8 cellular contexts compared by ENCODE assay signal in the genomic region with DNA sequence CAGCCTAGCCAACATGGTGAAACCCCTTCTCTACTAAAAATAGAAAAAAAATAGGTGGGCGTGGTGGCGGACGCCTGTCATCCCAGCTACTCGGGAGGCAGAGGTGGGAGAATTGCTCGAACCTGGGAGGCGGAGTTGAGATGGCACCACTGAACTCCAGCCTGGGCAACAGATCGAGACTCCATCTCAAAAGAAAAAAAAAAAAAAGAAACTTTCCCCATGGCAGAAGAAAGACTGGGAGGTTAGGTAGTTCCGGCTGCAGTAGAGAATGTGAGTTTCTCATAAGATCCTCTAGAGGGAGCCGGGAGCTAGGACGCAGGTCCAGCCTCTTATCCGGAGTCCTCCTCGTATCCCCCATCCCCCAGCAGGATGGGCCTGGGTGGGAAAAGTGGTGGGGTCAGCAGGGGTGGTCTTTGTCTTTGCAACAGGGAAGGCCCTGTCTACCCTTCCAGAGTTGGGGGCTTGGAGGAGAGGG. TPM values are rescaled to one million over a fixed set of nuclear protein-coding genes. Genes with fewer than 3 reads are reported as not detected.
DNase-seq lines count a peak whose midpoint lies in the region; ATAC-seq and TF ChIP-seq lines count a peak whose summit lies in the region.

No MANE protein-coding gene starts in this region.

- no peaks in the 10 kb centered on the region for H3K36me3 Mint-ChIP-seq in activated T-cell treated with anti-CD3 and anti-CD28 coated beads, Interleukin-2, amount 50 U/mL, for 4 hours (ENCODE audit: insufficient read depth)

- H3K9ac ChIP-seq in Loucy (ENCODE audit: low read depth, low read length, poor library complexity, severe bottlenecking): no peak overlapping the region

- peaks cover 9% of the 10 kb centered on the region for H3K27me3 Mint-ChIP-seq in activated T-cell treated with anti-CD3 and anti-CD28 coated beads, Interleukin-2, amount 50 U/mL, for 4 hours (ENCODE audit: low read depth)

- H3F3A ChIP-seq in Loucy (ENCODE audit: low read depth): no peaks in the 10 kb centered on the region

- H3K4me2 ChIP-seq in Loucy (ENCODE audit: low read depth, low read length, poor library complexity, severe bottlenecking): peak overlapping the region; percentile 28

- H4K20me1 ChIP-seq in Loucy (ENCODE audit: insufficient read depth, low read length, poor library complexity, severe bottlenecking): no peaks in the 10 kb centered on the region

- 21 to 25% methylated on average over 12 of the region's 12 CpGs for WGBS in tibial nerve, 2 donors

- H3K36me3 ChIP-seq in Loucy (ENCODE audit: insufficient read depth, low read length) (no peaks in the 10 kb centered on the region), tibial nerve (no peaks in the 10 kb centered on the region)

- H3K4me3 ChIP-seq in Loucy (ENCODE audit: low read length, poor library complexity, severe bottlenecking) (no peak overlapping the region), cardiac fibroblast (replicated peaks in 1 of 2; ENCODE audit: low read depth in 2 of 2, low read length in 2 of 2) (no peak overlapping the region), tibial nerve (no peak overlapping the region)

- no peaks in the 10 kb centered on the region for H3K9me3 ChIP-seq in Loucy (ENCODE audit: insufficient read depth, low read depth, low read length)
- H3K9me3 ChIP-seq in tibial nerve: no peaks in the 10 kb centered on the region

- no peaks in the 10 kb centered on the region for H3K79me2 ChIP-seq in Loucy (ENCODE audit: insufficient read depth, low read length)

- H3K27ac ChIP-seq in tibial nerve: no peak overlapping the region

- H3K27me3 ChIP-seq in Loucy (ENCODE audit: insufficient read depth, low read length, poor library complexity, severe bottlenecking) (no peaks in the 10 kb centered on the region), tibial nerve (no peaks in the 10 kb centered on the region)

- no peak for TF ChIP-seq EP300 in tibial nerve (IDR thresholded peaks at IDR 0.05)

- H3K9me3 Mint-ChIP-seq in activated T-cell treated with anti-CD3 and anti-CD28 coated beads, Interleukin-2, amount 50 U/mL, for 4 hours: no peaks in the 10 kb centered on the region

- peak overlapping the region; percentile 53 for H2AFZ ChIP-seq in Loucy (ENCODE audit: low read length)

- TF ChIP-seq POLR2A in tibial nerve (IDR thresholded peaks at IDR 0.05): no peak

- DNase-seq in activated T-cell treated with anti-CD3 and anti-CD28 coated beads, Interleukin-2, amount 50 U/mL, for 4 hours: no peak
- no peak for DNase-seq in activated T-cell treated with anti-CD3 and anti-CD28 coated beads, Interleukin-2, amount 50 U/mL, for 1 hour
- DNase-seq in RKO (ENCODE audit: low spot score): peak; percentile 88
- peak; percentile 77 to 83 for DNase-seq in cardiac fibroblast (ENCODE audit: low read depth in 2 of 2)
- DNase-seq in left kidney (ENCODE audit: low read depth, low spot score): peak; percentile 76
- no peak for DNase-seq in tibial nerve (ENCODE audit: low spot score in 2 of 2)

- peak overlapping the region; percentile 21 for H3K4me3 Mint-ChIP-seq in activated T-cell treated with anti-CD3 and anti-CD28 coated beads, Interleukin-2, amount 50 U/mL, for 4 hours

- H3K4me1 ChIP-seq in Loucy (ENCODE audit: insufficient read depth, low read length, poor library complexity, severe bottlenecking) (no peaks in the 10 kb centered on the region), tibial nerve (peaks cover 0 to 10% (median 0%) of the 10 kb centered on the region in 4 donors)

- TF ChIP-seq CTCF in Loucy (conservative IDR thresholded peaks at IDR 0.05; ENCODE audit: low read length) (peak; percentile 61), cardiac fibroblast (IDR thresholded peaks at IDR 0.05; ENCODE audit: low read depth, low read length) (peak; percentile 77), tibial nerve (IDR thresholded peaks at IDR 0.05) (peak; percentile 19 to 58 (median 51))

- H3K9me2 ChIP-seq in Loucy (replicated peaks; ENCODE audit: low read depth, low read length): no peaks in the 10 kb centered on the region

- peak; percentile 83 to 84 for ATAC-seq in activated T-cell treated with anti-CD3 and anti-CD28 coated beads, Interleukin-2, amount 50 U/mL, for 4 hours
- no peak for ATAC-seq in HG02610 (IDR thresholded peaks at IDR 0.05; ENCODE audit: unreplicated experiment)

- peaks cover 9% of the 10 kb centered on the region for H3K4me1 Mint-ChIP-seq in activated T-cell treated with anti-CD3 and anti-CD28 coated beads, Interleukin-2, amount 50 U/mL, for 4 hours (ENCODE audit: low read depth)

RNA-seq across cellular contexts. Expression of a gene that starts 13.2 kb away (rescaled TPM):
- under 1 TPM in 1 of 3 donors, not detected in 2; 0.08 TPM for total RNA-seq in activated T-cell treated with anti-CD3 and anti-CD28 coated beads, Interleukin-2, amount 50 U/mL, for 4 hours
- not detected for total RNA-seq in tibial nerve

RNA-seq across cellular contexts. Expression of a gene that starts 16.4 kb away (rescaled TPM):
- 100 to 1,000 TPM; 136 to 143 (median 139) TPM for total RNA-seq in activated T-cell treated with anti-CD3 and anti-CD28 coated beads, Interleukin-2, amount 50 U/mL, for 4 hours
- 100 to 1,000 TPM in 1 of 4 donors, 10 to 100 TPM in 3; 36.9 to 128 (median 75.0) TPM for total RNA-seq in tibial nerve

RNA-seq across cellular contexts. Expression of a gene that starts 42.1 kb away (rescaled TPM):
- total RNA-seq in activated T-cell treated with anti-CD3 and anti-CD28 coated beads, Interleukin-2, amount 50 U/mL, for 4 hours: 10 to 100 TPM; 42.9 to 48.2 (median 43.9) TPM
- total RNA-seq in tibial nerve: 10 to 100 TPM; 17.7 to 41.4 (median 38.2) TPM

RNA-seq across cellular contexts. Expression of a gene that starts 42.2 kb away (rescaled TPM):
- under 1 TPM; 0.25 to 0.71 (median 0.26) TPM for total RNA-seq in activated T-cell treated with anti-CD3 and anti-CD28 coated beads, Interleukin-2, amount 50 U/mL, for 4 hours
- total RNA-seq in tibial nerve: 1 to 10 TPM in 1 of 4 donors, under 1 TPM in 3; 0.30 to 1.7 (median 0.61) TPM

Comparison
In these comparisons a context has a peak if more than half of its experiments do, and no peak if none do; other contexts are left out.
1. DNase-seq: peak in RKO (single experiment), cardiac fibroblast (2 of 2) and left kidney (single experiment); none in activated T-cell treated with anti-CD3 and anti-CD28 coated beads, Interleukin-2, amount 50 U/mL, for 4 hours (single experiment), activated T-cell treated with anti-CD3 and anti-CD28 coated beads, Interleukin-2, amount 50 U/mL, for 1 hour (single experiment) and tibial nerve (0 of 2).
2. Peak in every context shown above with its lines, with median percentiles within 50 percentile points of each other: CTCF ChIP-seq.